Comparison of ENCODE assay signal across 7 cellular contexts in genomic region chr12:52023182-52023975, GRCh38. TPM values are rescaled to one million over a fixed set of nuclear protein-coding genes. Genes with fewer than 3 reads are reported as not detected.
DNase-seq lines count a peak whose midpoint lies in the region; ATAC-seq, FAIRE-seq and TF ChIP-seq lines count a peak whose summit lies in the region.

No MANE protein-coding gene starts in this region.

- POLR2A ChIA-PET in naive thymus-derived CD8-positive, alpha-beta T cell (lab: Charles Lee), result interaction anchor here (0.7 to 9.4 kb wide), 14 partner anchors 9 to 633 kb away, joined by 3 to 153 read pairs (median 4); partner anchors contain the start of genes ATG101, NR4A1 and TAMALIN

- FAIRE-seq in GM12891 (lab: Jason Lieb, UNC) (peak; percentile 92), HTR-8/SVneo (lab: Jason Lieb, UNC) (peak; percentile 76)

- peak overlapping the region; percentile 79 to 97 (median 88) for H3K4me3 Mint-ChIP-seq in naive thymus-derived CD8-positive, alpha-beta T cell
- H3K4me3 Mint-ChIP-seq in stimulated activated naive B cell treated with anti-CD40 and anti-IgM and Interleukin-4, amounts not matched to agents 10 μg/mL and 1 μg/mL and 100 μg/mL, for 72 hours, result peak overlapping the region; percentile 91

- H3K36me3 Mint-ChIP-seq in naive thymus-derived CD8-positive, alpha-beta T cell, result no peaks in the 10 kb centered on the region
- H3K36me3 Mint-ChIP-seq in stimulated activated naive B cell treated with anti-CD40 and anti-IgM and Interleukin-4, amounts not matched to agents 10 μg/mL and 1 μg/mL and 100 μg/mL, for 72 hours, result no peaks in the 10 kb centered on the region

- peak; percentile 95 for DNase-seq in GM12891 (ENCODE audit: insufficient read length, low spot score)
- peak; percentile 85 for DNase-seq in HTR-8/SVneo (ENCODE audit: insufficient read length, low spot score)
- peak; percentile 83 for DNase-seq in OCI-M1 (lab: John Stamatoyannopoulos, UW)
- peak; percentile 96 to 97 for DNase-seq in activated T-cell treated with anti-CD3 and anti-CD28 coated beads, Interleukin-2, amount 50 U/mL, for 48 hours
- peak; percentile 52 for DNase-seq in fibroblast of gingiva (ENCODE audit: low read depth)
- peak; percentile 80 to 95 (median 90) for DNase-seq in naive thymus-derived CD8-positive, alpha-beta T cell
- peak; percentile 83 for DNase-seq in stimulated activated naive B cell treated with anti-CD40 and anti-IgM and Interleukin-4, amounts not matched to agents 10 μg/mL and 1 μg/mL and 100 μg/mL, for 72 hours

- peaks cover 26 to 49% (median 45%) of the 10 kb centered on the region in 4 donors for H3K4me1 Mint-ChIP-seq in naive thymus-derived CD8-positive, alpha-beta T cell
- H3K4me1 Mint-ChIP-seq in stimulated activated naive B cell treated with anti-CD40 and anti-IgM and Interleukin-4, amounts not matched to agents 10 μg/mL and 1 μg/mL and 100 μg/mL, for 72 hours, result peaks cover 47 to 66% of the 10 kb centered on the region in 2 donors

- H3K27ac Mint-ChIP-seq in naive thymus-derived CD8-positive, alpha-beta T cell, result peak overlapping the region in 9 of 10 donors; percentile 82 to 97 (median 92)
- H3K27ac Mint-ChIP-seq in stimulated activated naive B cell treated with anti-CD40 and anti-IgM and Interleukin-4, amounts not matched to agents 10 μg/mL and 1 μg/mL and 100 μg/mL, for 72 hours, result peak overlapping the region; percentile 84

- ATAC-seq in naive thymus-derived CD8-positive, alpha-beta T cell, result peak; percentile 59 to 63
- peak; percentile 66 to 75 for ATAC-seq in stimulated activated naive B cell treated with anti-CD40 and anti-IgM and Interleukin-4, amounts not matched to agents 10 μg/mL and 1 μg/mL and 100 μg/mL, for 72 hours (replicated peaks)

- TF ChIP-seq POLR2A in GM12891 (IDR thresholded peaks at IDR 0.05; ENCODE audit: low read depth, low read length), result no peak

- no peaks in the 10 kb centered on the region for H3K9me3 Mint-ChIP-seq in naive thymus-derived CD8-positive, alpha-beta T cell
- no peaks in the 10 kb centered on the region for H3K9me3 Mint-ChIP-seq in stimulated activated naive B cell treated with anti-CD40 and anti-IgM and Interleukin-4, amounts not matched to agents 10 μg/mL and 1 μg/mL and 100 μg/mL, for 72 hours

- no peaks in the 10 kb centered on the region for H3K27me3 Mint-ChIP-seq in naive thymus-derived CD8-positive, alpha-beta T cell
- no peaks in the 10 kb centered on the region for H3K27me3 Mint-ChIP-seq in stimulated activated naive B cell treated with anti-CD40 and anti-IgM and Interleukin-4, amounts not matched to agents 10 μg/mL and 1 μg/mL and 100 μg/mL, for 72 hours

TF ChIP-seq in GM12891, 5 proteins besides CTCF, POLR2A, EP300 and RAD21:
- no peak for TF ChIP-seq POU2F2 (IDR thresholded peaks at IDR 0.05; ENCODE audit: low read depth, low read length)
- TF ChIP-seq PAX5 (IDR thresholded peaks at IDR 0.05; ENCODE audit: insufficient read depth, low read length, severe bottlenecking), result no peak
- no peak for TF ChIP-seq POLR2AphosphoS5 (IDR thresholded peaks at IDR 0.05; ENCODE audit: low read depth, low read length)
TF ChIP-seq in GM12891: peak in this region for 0.

RNA-seq across cellular contexts. Expression of gene TAMALIN, which starts 16.6 kb away (rescaled TPM):
- polyA plus RNA-seq in GM12891 (2012; ENCODE audit: low read depth, missing spikeins), result 1.3 TPM
- total RNA-seq in naive thymus-derived CD8-positive, alpha-beta T cell, result 10 to 100 TPM; 35.7 to 36.5 TPM
- 1 to 10 TPM; 2.0 to 5.2 (median 2.6) TPM for polyA plus RNA-seq in naive thymus-derived CD8-positive, alpha-beta T cell

RNA-seq across cellular contexts. Expression of gene NR4A1, which starts 27.9 kb away (rescaled TPM):
- polyA plus RNA-seq in GM12891 (2012; ENCODE audit: low read depth, missing spikeins), result 22.3 TPM
- 1 to 10 TPM; 1.9 to 2.4 TPM for total RNA-seq in naive thymus-derived CD8-positive, alpha-beta T cell
- polyA plus RNA-seq in naive thymus-derived CD8-positive, alpha-beta T cell, result under 1 TPM; 0.39 to 0.79 (median 0.45) TPM

RNA-seq across cellular contexts. Expression of gene ATG101, which starts 46.4 kb away (rescaled TPM):
- polyA plus RNA-seq in GM12891 (2012; ENCODE audit: low read depth, missing spikeins), result 34.1 TPM
- 10 to 100 TPM; 18.0 to 19.4 TPM for total RNA-seq in naive thymus-derived CD8-positive, alpha-beta T cell
- 10 to 100 TPM; 17.6 to 28.8 (median 22.2) TPM for polyA plus RNA-seq in naive thymus-derived CD8-positive, alpha-beta T cell

RNA-seq across cellular contexts. Expression of gene SMIM41, which starts 56.1 kb away (rescaled TPM):
- not detected for polyA plus RNA-seq in GM12891 (2012; ENCODE audit: low read depth, missing spikeins)
- total RNA-seq in naive thymus-derived CD8-positive, alpha-beta T cell, result not detected
- polyA plus RNA-seq in naive thymus-derived CD8-positive, alpha-beta T cell, result not detected

Comparison
In these comparisons a context has a peak if more than half of its experiments do, and no peak if none do; other contexts are left out.
1. Peak in every context shown above with its lines: DNase-seq and ATAC-seq.